In genomic region chr6:44575644-44576043, GRCh38 we compare ENCODE assay signal across 23 cellular contexts.
"Had no signal": no experiment of that assay in that cellular context is flagged by ENCODE, and none has a peak within 500 bp of the region (broad histone marks: within the 10 kb centered on the region; RNA-seq: fewer than 3 reads in every experiment).

No MANE protein-coding gene starts in this region.

- H3K36me3 ChIP-seq: gastrocnemius medialis, left ventricle myocardium inferior, neural progenitor cell, pancreas, suprapubic skin, thyroid gland had no signal

- H3K27ac ChIP-seq: coronary artery, gastrocnemius medialis, left ventricle myocardium inferior, neural progenitor cell, pancreas, suprapubic skin, thyroid gland had no signal

- DNase-seq: effector CD4-positive, alpha-beta T cell; erythroblast; gastrocnemius medialis; glutamatergic neuron; immature natural killer cell; kidney; left cardiac atrium; left ventricle myocardium inferior; mesenchymal stem cell; midbrain; nucleus accumbens; pancreas; right cardiac atrium; stimulated activated CD4-positive, alpha-beta T cell treated with anti-CD3 and anti-CD28 coated beads, Interleukin-4, amount 100 ng/mL, for 1 hour; stimulated activated CD8-positive, alpha-beta memory T cell treated with anti-CD3 and anti-CD28 coated beads, Interleukin-4, amount 100 ng/mL, for 48 hours; stimulated activated naive CD8-positive, alpha-beta T cell treated with anti-CD3 and anti-CD28 coated beads, Interleukin-15, Interleukin-2, amounts not matched to agents 100 U/mL and 50 U/mL, for 24 hours; thyroid gland had no signal

- H3K9me3 ChIP-seq: gastrocnemius medialis, left ventricle myocardium inferior, pancreas, suprapubic skin, thyroid gland had no signal

- H3K9ac ChIP-seq: neural progenitor cell had no signal

- H3K4me3 ChIP-seq: coronary artery, gastrocnemius medialis, left ventricle myocardium inferior, lung, neural progenitor cell, pancreas, suprapubic skin, thyroid gland had no signal

- ATAC-seq: gastrocnemius medialis; natural killer cell treated with Interleukin-12 subunit alpha and Interleukin-12 subunit beta and Interleukin-15 and Interleukin-18, amount 100 ng/mL, for 72 hours; pancreas; stimulated activated effector memory CD8-positive, alpha-beta T cell treated with anti-CD3 and anti-CD28 coated beads, Interleukin-12 subunit alpha, Interleukin-12 subunit beta, amount 100 ng/mL, for 72 hours; stimulated activated naive CD8-positive, alpha-beta T cell treated with anti-CD3 and anti-CD28 coated beads, Interleukin-15, Interleukin-2, amounts not matched to agents 100 U/mL and 50 U/mL, for 24 hours had no signal

- H3K4me1 ChIP-seq: gastrocnemius medialis, neural progenitor cell, pancreas, suprapubic skin had no signal

- H3K27me3 ChIP-seq: gastrocnemius medialis, neural progenitor cell, pancreas, suprapubic skin, thyroid gland had no signal
